ENCODE assay signal across 13 cellular contexts in the genomic region with DNA sequence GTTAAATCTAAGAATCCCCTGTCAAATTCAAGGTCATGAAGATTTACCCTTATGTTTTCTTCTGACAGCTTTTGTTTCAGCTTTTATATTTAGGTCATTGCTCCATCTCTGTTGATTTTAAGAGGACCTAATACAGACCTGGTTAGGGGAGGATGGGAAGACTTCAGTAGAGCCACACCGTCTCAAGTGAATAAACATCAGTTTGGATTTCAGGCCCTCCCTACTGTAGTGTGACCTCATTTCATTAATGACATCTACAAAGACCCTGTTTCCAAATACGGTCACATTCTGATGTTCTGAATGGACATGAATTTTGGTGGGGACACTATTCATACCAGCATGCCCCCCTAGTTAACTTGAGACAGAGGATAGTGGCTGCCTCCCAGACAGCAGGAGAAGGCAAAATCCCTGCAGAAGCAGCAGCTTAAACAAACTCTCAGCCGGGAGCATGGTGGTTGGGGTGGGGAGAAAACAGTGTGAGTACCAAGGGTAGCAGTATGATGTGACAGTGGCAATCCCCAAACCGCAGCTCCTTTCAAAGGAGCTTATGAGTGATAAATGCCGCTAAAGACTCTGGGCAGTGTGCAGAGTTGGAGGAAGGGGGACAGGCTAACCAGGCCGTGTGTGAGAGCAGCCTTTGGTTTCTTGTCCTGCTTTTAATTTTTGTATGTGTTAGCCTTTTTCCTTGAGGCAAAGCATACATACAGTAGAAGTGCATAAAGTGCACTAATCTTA.
DNase-seq lines count a peak whose midpoint lies in the region; ATAC-seq lines count a peak whose summit lies in the region.
"Had no signal": no experiment of that assay in that cellular context is flagged by ENCODE, and none has a peak within 500 bp of the region (broad histone marks: within the 10 kb centered on the region; RNA-seq: fewer than 3 reads in every experiment).

No MANE protein-coding gene starts in this region.

- H2BK5ac ChIP-seq in neuronal stem cell (ENCODE audit: low read length), result no peak overlapping the region

- H2AFZ ChIP-seq in neuronal stem cell (ENCODE audit: low read length), result peak overlapping the region; percentile 31
- H2AFZ ChIP-seq: PC-9 had no signal

- ATAC-seq in GM19351 (IDR thresholded peaks at IDR 0.05; ENCODE audit: unreplicated experiment), result peak; percentile 50
- ATAC-seq in HG02852 (IDR thresholded peaks at IDR 0.05; ENCODE audit: unreplicated experiment), result peak; percentile 60

- no peak overlapping the region for H3K14ac ChIP-seq in neuronal stem cell (ENCODE audit: low read length)

- H3K4me3 ChIP-seq in neuronal stem cell (ENCODE audit: low read length in 2 of 2), result no peak overlapping the region
- H3K4me3 ChIP-seq: PC-9 had no signal

- H4K91ac ChIP-seq in neuronal stem cell (ENCODE audit: low read depth, low read length, poor library complexity), result no peak overlapping the region

- H3K27me3 ChIP-seq in neuronal stem cell (ENCODE audit: control insufficient read depth in 3 of 3, insufficient read depth in 3 of 3, low read depth in 1 of 3, low read length in 3 of 3), result no peaks in the 10 kb centered on the region

- H3K4me1 ChIP-seq in neuronal stem cell (ENCODE audit: control insufficient read depth in 2 of 2, insufficient read depth in 1 of 2, low read depth in 1 of 2, low read length in 2 of 2), result peaks cover 18 to 25% of the 10 kb centered on the region in 2 donors

- no peak overlapping the region for H3K27ac ChIP-seq in neuronal stem cell (replicated peaks; ENCODE audit: low read length)
- H3K27ac ChIP-seq: PC-9 had no signal

- H2BK15ac ChIP-seq in neuronal stem cell (ENCODE audit: low read length), result no peak overlapping the region

- H3K36me3 ChIP-seq in neuronal stem cell (replicated peaks in 1 of 2; ENCODE audit: control insufficient read depth in 2 of 2, insufficient read depth in 2 of 2, low read length in 2 of 2), result no peaks in the 10 kb centered on the region

- no peak overlapping the region for H3K23ac ChIP-seq in neuronal stem cell (ENCODE audit: low read depth, low read length, poor library complexity)

- H2BK12ac ChIP-seq in neuronal stem cell (ENCODE audit: low read length), result no peak overlapping the region

- WGBS in neuronal stem cell (ENCODE audit: extremely low coverage in 2 of 2, insufficient read length in 2 of 2, insufficient replicate concordance in 1 of 2), 2 donors, result no CpG with 5 or more reads among the region's 6 CpGs

- H3K9me3 ChIP-seq in neuronal stem cell (replicated peaks in 1 of 2; ENCODE audit: control insufficient read depth in 2 of 2, insufficient read depth in 1 of 2, low read depth in 1 of 2, low read length in 2 of 2), result peaks cover 0 to 6% of the 10 kb centered on the region in 2 donors

- no peak overlapping the region for H3K9ac ChIP-seq in neuronal stem cell (ENCODE audit: low read depth, low read length, poor library complexity)

- H3K4me2 ChIP-seq in neuronal stem cell (ENCODE audit: insufficient read depth, low read length, poor library complexity, severe bottlenecking), result no peak overlapping the region
- H3K4me2 ChIP-seq: PC-9 had no signal

- H2AK5ac ChIP-seq in neuronal stem cell (ENCODE audit: low read depth, low read length), result no peak overlapping the region

- no peak overlapping the region for H2BK120ac ChIP-seq in neuronal stem cell (ENCODE audit: low read depth, low read length)

- DNase-seq in NCI-H82 treated with DMSO at 0.1 percent for 48 hours (lab: John Stamatoyannopoulos, UW; ENCODE audit: unreplicated experiment) (peak; percentile 7), neuronal stem cell (ENCODE audit: low spot score) (no peak), activated T-cell treated with anti-CD3 and anti-CD28 coated beads for 4 hours (no peak), iPS-NIHi11 (ENCODE audit: low spot score) (no peak), T1000 (lab: John Stamatoyannopoulos, UW) (no peak)
- DNase-seq: CD4-positive, alpha-beta T cell; GF-D8; KG1; NCI-H1930; NCI-H524 treated with DMSO at 0.1 percent for 48 hours; PC-9 had no signal

- no peak overlapping the region for H4K8ac ChIP-seq in neuronal stem cell (ENCODE audit: low read depth, low read length)

- H3K79me1 ChIP-seq in neuronal stem cell (ENCODE audit: low read depth, low read length), result no peaks in the 10 kb centered on the region

- no peak overlapping the region for H3K18ac ChIP-seq in neuronal stem cell (ENCODE audit: low read length)

- no peak overlapping the region for H3K4ac ChIP-seq in neuronal stem cell (ENCODE audit: low read length)
